Comparison of ENCODE assay signal across 18 cellular contexts in the genomic region with DNA sequence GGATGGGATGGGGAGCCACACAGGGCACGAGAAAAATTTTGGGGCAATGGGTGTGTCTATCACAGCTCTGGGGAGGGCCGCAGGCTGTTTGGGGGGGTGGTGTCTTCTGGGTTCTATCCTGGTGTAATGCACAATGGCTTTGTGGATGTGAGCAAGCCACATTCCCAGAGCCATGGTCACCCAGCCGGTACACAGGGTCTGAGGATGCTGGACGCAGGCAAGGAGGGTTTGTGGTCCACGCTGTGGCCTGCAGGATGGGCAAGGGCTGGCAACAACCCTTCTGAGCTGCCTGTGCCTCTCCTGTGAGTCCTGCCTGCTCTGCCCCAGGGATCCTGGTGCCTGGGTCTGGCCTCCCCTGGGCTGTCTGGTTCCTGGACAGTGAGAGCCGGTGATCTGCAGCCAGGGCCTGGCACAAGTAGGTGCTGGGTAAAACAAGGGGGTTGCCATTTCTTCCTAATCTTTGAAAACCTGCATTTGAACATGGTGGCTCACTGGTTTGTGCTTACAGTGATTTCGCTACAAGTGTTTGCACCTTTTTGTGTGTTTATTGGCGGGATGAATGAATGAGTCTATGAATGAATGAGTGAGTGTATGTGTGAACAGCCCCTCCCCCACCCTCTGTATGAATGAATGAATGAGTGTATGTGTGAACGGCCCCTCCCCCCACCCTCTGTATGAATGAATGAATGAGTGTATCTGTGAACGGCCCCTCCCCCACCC. TPM values are rescaled to one million over a fixed set of nuclear protein-coding genes. Genes with fewer than 3 reads are reported as not detected.
A peak's percentile ranks its signal among the peaks of the same experiment; 100 is the strongest.
DNase-seq lines count a peak whose midpoint lies in the region; ATAC-seq, FAIRE-seq and TF ChIP-seq lines count a peak whose summit lies in the region.
"Had no signal": no experiment of that assay in that cellular context is flagged by ENCODE, and none has a peak within 500 bp of the region (broad histone marks: within the 10 kb centered on the region; RNA-seq: fewer than 3 reads in every experiment).

No MANE protein-coding gene starts in this region.

- H3K9ac ChIP-seq in K562 (ENCODE audit: insufficient read depth in 1 of 2, low read depth in 2 of 2, low read length in 2 of 2), result peak overlapping the region in 1 of 2 experiments; percentile 68; a peak in 1 of 4 replicates

- H3K4me3 ChIP-seq in K562 (no peak overlapping the region), vagina (no peak overlapping the region)
- H3K4me3 ChIP-seq: dorsolateral prefrontal cortex, gastroesophageal sphincter had no signal

- in situ Hi-C loops in K562 (cut with MboI), result loop anchor here (5.0 kb wide), 1 partner anchor 45 kb away; no protein-coding TSS in a partner anchor

- TF ChIP-seq POLR2A in K562 (conservative IDR thresholded peaks at IDR 0.05), result no peak
- TF ChIP-seq POLR2A in vagina (IDR thresholded peaks at IDR 0.05), result no peak

- TF ChIP-seq RAD21 in K562 (CRISPR knock-in tag; conservative IDR thresholded peaks at IDR 0.05 in 1 of 2, IDR thresholded peaks at IDR 0.05 in 1 of 2), result no peak

- H2AFZ ChIP-seq in K562 (ENCODE audit: low read depth, low read length), result no peak overlapping the region

- no peaks in the 10 kb centered on the region for H3K79me2 ChIP-seq in K562 (ENCODE audit: control insufficient read depth, insufficient read depth, low read length)

- no TSS peak for BruUV-seq in K562 (replicated peaks; lab: Mats Ljungman, UMichigan)

- no peaks in the 10 kb centered on the region for H3K36me3 Mint-ChIP-seq in nephron (ENCODE audit: low read depth)
- H3K36me3 Mint-ChIP-seq: activated naive CD4-positive, alpha-beta T cell treated with anti-CD3 and anti-CD28 coated beads, Interleukin-2, amount 50 U/mL, for 72 hours; naive thymus-derived CD4-positive, alpha-beta T cell had no signal

- FAIRE-seq in K562 (lab: Jason Lieb, UNC), result no peak
- FAIRE-seq: HTR-8/SVneo had no signal

- WGBS in K562 (ENCODE audit: insufficient coverage, low coverage, missing lambda C conversion rate), result 41% methylated on average over 8 of the region's 10 CpGs

- H3K36me3 ChIP-seq in K562 (ENCODE audit: control insufficient read depth, insufficient read depth, low read length) (no peaks in the 10 kb centered on the region), vagina (no peaks in the 10 kb centered on the region)
- H3K36me3 ChIP-seq: breast epithelium, gastroesophageal sphincter had no signal

- TF ChIP-seq EP300 in K562 (IDR thresholded peaks at IDR 0.05; ENCODE audit: low read length), result no peak

- H3K27me3 ChIP-seq in K562 (ENCODE audit: control insufficient read depth in 2 of 2, insufficient read depth in 2 of 2, low read length in 2 of 2) (peaks cover under 1 to 13% of the 10 kb centered on the region in 2 experiments; a peak in 3 of 5 replicates), vagina (no peaks in the 10 kb centered on the region)
- H3K27me3 ChIP-seq: breast epithelium had no signal

- H4K20me1 ChIP-seq in K562 (replicated peaks; ENCODE audit: control insufficient read depth, insufficient read depth, low read length), result no peaks in the 10 kb centered on the region

- TF ChIP-seq CTCF in K562 (IDR thresholded peaks at IDR 0.05 in 2 of 3, conservative IDR thresholded peaks at IDR 0.05 in 1 of 3; ENCODE audit: insufficient read depth in 2 of 3, low read depth in 1 of 3, low read length in 3 of 3), result no peak
- no peak for TF ChIP-seq CTCF in nephron (IDR thresholded peaks at IDR 0.05; ENCODE audit: unreplicated experiment in 3 of 3)
- TF ChIP-seq CTCF in vagina (IDR thresholded peaks at IDR 0.05), result no peak

- H3K27ac ChIP-seq in K562 (ENCODE audit: extremely low read depth, low read depth, low read length) (no peak overlapping the region), vagina (no peak overlapping the region)
- H3K27ac ChIP-seq: gastroesophageal sphincter, VCaP had no signal

- no peaks in the 10 kb centered on the region for H3K9me3 Mint-ChIP-seq in nephron
- H3K9me3 Mint-ChIP-seq: activated naive CD4-positive, alpha-beta T cell treated with anti-CD3 and anti-CD28 coated beads, Interleukin-2, amount 50 U/mL, for 72 hours had no signal

- peak overlapping the region; percentile 92 to 98 (median 93) for H3K27ac Mint-ChIP-seq in nephron
- H3K27ac Mint-ChIP-seq: activated naive CD4-positive, alpha-beta T cell treated with anti-CD3 and anti-CD28 coated beads, Interleukin-2, amount 50 U/mL, for 72 hours had no signal

- no peaks in the 10 kb centered on the region for H3K9me3 ChIP-seq in K562 (replicated peaks; ENCODE audit: control insufficient read depth, insufficient read depth, low read depth, low read length)
- H3K9me3 ChIP-seq in vagina, result no peaks in the 10 kb centered on the region
- H3K9me3 ChIP-seq: breast epithelium, gastroesophageal sphincter had no signal

- H3K4me1 ChIP-seq in K562 (replicated peaks in 1 of 2; ENCODE audit: control insufficient read depth in 2 of 2, insufficient read depth in 2 of 2, low read length in 2 of 2) (peaks cover 0 to 32% of the 10 kb centered on the region in 2 experiments; a peak in 3 of 5 replicates), vagina (peaks cover 11% of the 10 kb centered on the region)

- peak overlapping the region; percentile 19 to 65 (median 55) for H3K4me3 Mint-ChIP-seq in nephron

- POLR2A ChIA-PET in K562 (lab: Yijun Ruan, JAX), result interaction anchor here (1.0 to 1.2 kb wide), 2 partner anchors 41 to 60 kb away, joined by 3 to 5 read pairs; no protein-coding TSS in a partner anchor

- intact Hi-C loops in cardiac septum (cut with DNase I) (loop anchor here (5.0 kb wide), 3 partner anchors 45 to 210 kb away; a partner anchor contains a TSS), left cardiac atrium (cut with DNase I) (no loop called here), K562 (cut with micrococcal nuclease) (no loop called here), vagina (cut with DNase I) (no loop called here)

- CTCF ChIA-PET in K562 (lab: Yijun Ruan, JAX; ENCODE audit: low intra/inter-chr PET ratio), result no interaction called here

- DNase-seq in cardiac septum (ENCODE audit: low spot score) (peak; percentile 66), left cardiac atrium (no peak), K562 (ENCODE audit: extremely low read depth in 1 of 4, low spot score in 3 of 4) (no peak), dedifferentiated amniotic fluid mesenchymal stem cell (ENCODE audit: extremely low spot score) (no peak), vagina (ENCODE audit: extremely low spot score in 2 of 2) (no peak), NOMO-1 treated with dmso at 0.1 percent for 144 hours (lab: John Stamatoyannopoulos, UW; ENCODE audit: unreplicated experiment) (no peak)
- DNase-seq: NCI-H226 had no signal

- no peaks in the 10 kb centered on the region for H3K9me1 ChIP-seq in K562 (ENCODE audit: control insufficient read depth, insufficient read depth, low read length)

- ATAC-seq in left cardiac atrium, result no peak
- ATAC-seq in K562, result no peak
- ATAC-seq: activated naive CD4-positive, alpha-beta T cell treated with anti-CD3 and anti-CD28 coated beads, Interleukin-2, amount 50 U/mL, for 72 hours; gastroesophageal sphincter; naive thymus-derived CD4-positive, alpha-beta T cell had no signal

- H3K27me3 Mint-ChIP-seq in nephron (ENCODE audit: low read depth), result no peaks in the 10 kb centered on the region

- no peak overlapping the region for H3K4me2 ChIP-seq in K562 (ENCODE audit: insufficient read depth, low read length)

- H3K4me1 Mint-ChIP-seq in nephron, result peaks cover 48% of the 10 kb centered on the region

RNA-seq across cellular contexts. Expression of a gene that starts 4.4 kb away (rescaled TPM):
- total RNA-seq in cardiac septum (85.0 TPM), left cardiac atrium (10 to 100 TPM; 42.8 to 77.1 TPM), K562 (2014; rRNA removed) (109 and 128 TPM in 2 replicates), K562 (2014; rRNA removed; fragmentation: Illumina TruSeq; extraction: Trizol) (17.5 and 22.7 TPM in 2 replicates), K562 (2015; rRNA removed; fragmentation: Illumina TruSeq; extraction: Trizol) (46.2 and 53.3 TPM in 2 replicates), K562 (2021) (63.7 and 72.7 TPM in 2 replicates), vagina (148 TPM)
- total RNA-seq in K562 (2011; cell fraction: chromatin; rRNA removed; ENCODE audit: low replicate concordance), result 26.8 and 80.9 TPM in 2 replicates
- total RNA-seq in K562 (2011; cell fraction: nucleolus; rRNA removed), result 67.7 and 84.7 TPM in 2 replicates
- total RNA-seq in K562 (2011; cell fraction: nucleoplasm; rRNA removed), result 43.5 and 46.6 TPM in 2 replicates
- polyA plus RNA-seq in K562 (2011; rRNA removed) (35.5 and 50.9 TPM in 2 replicates), K562 (2014; fragmentation: Illumina TruSeq; extraction: Trizol) (37.4 and 42.9 TPM in 2 replicates), K562 (2014; fragmentation: Nextera tagmentation; extraction: Ambion mirVana) (1 to 10 TPM in 1 of 2 experiments, under 1 TPM in 1; 0.44 to 1.1 TPM), K562 (2014; rRNA removed) (79.9 and 85.9 TPM in 2 replicates)
- polyA plus RNA-seq in K562 (2011; cell fraction: cytosol; rRNA removed), result 131 and 155 TPM in 2 replicates
- polyA plus RNA-seq in K562 (2011; cell fraction: nucleus; rRNA removed), result 75.9 and 80.7 TPM in 2 replicates
- polyA plus RNA-seq in K562 (2012), result 44.3 and 53.3 TPM in 2 replicates
- 19.0 and 20.5 TPM in 2 replicates for polyA minus RNA-seq in K562 (2011; rRNA and poly(A)+ RNA removed)
- 40.8 and 45.4 TPM in 2 replicates for polyA minus RNA-seq in K562 (2011; cell fraction: cytosol; rRNA and poly(A)+ RNA removed)
- polyA minus RNA-seq in K562 (2011; cell fraction: nucleus; rRNA and poly(A)+ RNA removed), result 53.0 and 70.8 TPM in 2 replicates

RNA-seq across cellular contexts. Expression of a gene that starts 23.2 kb away (rescaled TPM):
- total RNA-seq in cardiac septum (41.5 TPM), left cardiac atrium (10 to 100 TPM; 11.7 to 28.5 TPM), K562 (2014; rRNA removed) (not detected in 2 replicates), K562 (2014; rRNA removed; fragmentation: Illumina TruSeq; extraction: Trizol) (not detected in 2 replicates), K562 (2015; rRNA removed; fragmentation: Illumina TruSeq; extraction: Trizol) (not detected in 2 replicates), K562 (2021) (not detected in 2 replicates), vagina (20.4 TPM)
- not detected in 2 replicates for total RNA-seq in K562 (2011; cell fraction: chromatin; rRNA removed; ENCODE audit: low replicate concordance)
- not detected in 2 replicates for total RNA-seq in K562 (2011; cell fraction: nucleolus; rRNA removed)
- total RNA-seq in K562 (2011; cell fraction: nucleoplasm; rRNA removed), result not detected in 2 replicates
- polyA plus RNA-seq in K562 (2011; rRNA removed) (0.10 TPM in 1 of 2 replicates, not detected in the other), K562 (2014; fragmentation: Illumina TruSeq; extraction: Trizol) (not detected in 2 replicates), K562 (2014; fragmentation: Nextera tagmentation; extraction: Ambion mirVana) (not detected), K562 (2014; rRNA removed) (not detected in 2 replicates)
- not detected in 2 replicates for polyA plus RNA-seq in K562 (2011; cell fraction: cytosol; rRNA removed)
- polyA plus RNA-seq in K562 (2011; cell fraction: nucleus; rRNA removed), result 0.41 and 0.70 TPM in 2 replicates
- not detected in 2 replicates for polyA plus RNA-seq in K562 (2012)
- polyA minus RNA-seq in K562 (2011; rRNA and poly(A)+ RNA removed), result not detected in 2 replicates
- polyA minus RNA-seq in K562 (2011; cell fraction: cytosol; rRNA and poly(A)+ RNA removed), result not detected in 2 replicates
- polyA minus RNA-seq in K562 (2011; cell fraction: nucleus; rRNA and poly(A)+ RNA removed), result not detected in 2 replicates
- total RNA-seq: lung microvascular endothelial cell, M059J had no signal

RNA-seq across cellular contexts. Expression of a gene that starts 51.0 kb away (rescaled TPM):
- 0.75 TPM for total RNA-seq in cardiac septum
- total RNA-seq in left cardiac atrium, result under 1 TPM; 0.10 to 0.50 TPM
- not detected in 2 replicates for total RNA-seq in K562 (2011; cell fraction: chromatin; rRNA removed; ENCODE audit: low replicate concordance)
- total RNA-seq in K562 (2011; cell fraction: nucleolus; rRNA removed), result not detected in 2 replicates
- total RNA-seq in K562 (2011; cell fraction: nucleoplasm; rRNA removed), result not detected in 2 replicates
- total RNA-seq in K562 (2014; rRNA removed), result not detected in 2 replicates
- total RNA-seq in K562 (2014; rRNA removed; fragmentation: Illumina TruSeq; extraction: Trizol), result not detected in 2 replicates
- not detected in 2 replicates for total RNA-seq in K562 (2015; rRNA removed; fragmentation: Illumina TruSeq; extraction: Trizol)
- not detected in 2 replicates for total RNA-seq in K562 (2021)
- not detected in 2 replicates for polyA plus RNA-seq in K562 (2011; rRNA removed)
- polyA plus RNA-seq in K562 (2011; cell fraction: cytosol; rRNA removed), result not detected in 2 replicates
- not detected in 2 replicates for polyA plus RNA-seq in K562 (2011; cell fraction: nucleus; rRNA removed)
- not detected in 2 replicates for polyA plus RNA-seq in K562 (2012)
- polyA plus RNA-seq in K562 (2014; fragmentation: Illumina TruSeq; extraction: Trizol), result not detected in 2 replicates
- not detected for polyA plus RNA-seq in K562 (2014; fragmentation: Nextera tagmentation; extraction: Ambion mirVana)
- not detected in 2 replicates for polyA plus RNA-seq in K562 (2014; rRNA removed)
- not detected in 2 replicates for polyA minus RNA-seq in K562 (2011; rRNA and poly(A)+ RNA removed)
- polyA minus RNA-seq in K562 (2011; cell fraction: cytosol; rRNA and poly(A)+ RNA removed), result not detected in 2 replicates
- not detected in 2 replicates for polyA minus RNA-seq in K562 (2011; cell fraction: nucleus; rRNA and poly(A)+ RNA removed)
- not detected for total RNA-seq in vagina
- total RNA-seq: breast epithelium; dorsolateral prefrontal cortex; gastroesophageal sphincter; lung microvascular endothelial cell; M059J; T-helper 1 cell treated with Interleukin-12 subunit alpha and Interleukin-12 subunit beta and Interleukin-4 antibody, amounts not matched to agents 30 ng/mL and 1 ng/mL, for 36 hours had no signal

RNA-seq across cellular contexts. Expression of a gene that starts 54.9 kb away (rescaled TPM):
- total RNA-seq in cardiac septum (656 TPM), left cardiac atrium (100 to 1,000 TPM; 390 to 610 TPM), K562 (2014; rRNA removed) (18.7 and 20.7 TPM in 2 replicates), K562 (2014; rRNA removed; fragmentation: Illumina TruSeq; extraction: Trizol) (4.0 and 5.8 TPM in 2 replicates), K562 (2015; rRNA removed; fragmentation: Illumina TruSeq; extraction: Trizol) (20.5 and 24.6 TPM in 2 replicates), K562 (2021) (10.0 and 15.6 TPM in 2 replicates), vagina (252 TPM)
- 18.4 and 75.9 TPM in 2 replicates for total RNA-seq in K562 (2011; cell fraction: chromatin; rRNA removed; ENCODE audit: low replicate concordance)
- total RNA-seq in K562 (2011; cell fraction: nucleolus; rRNA removed), result 34.1 and 71.4 TPM in 2 replicates
- 40.2 and 132 TPM in 2 replicates for total RNA-seq in K562 (2011; cell fraction: nucleoplasm; rRNA removed)
- polyA plus RNA-seq in K562 (2011; rRNA removed) (220 and 682 TPM in 2 replicates), K562 (2014; fragmentation: Illumina TruSeq; extraction: Trizol) (15.7 and 19.7 TPM in 2 replicates), K562 (2014; fragmentation: Nextera tagmentation; extraction: Ambion mirVana) (under 1 TPM; 0.13 to 0.63 TPM), K562 (2014; rRNA removed) (13.0 and 18.2 TPM in 2 replicates)
- polyA plus RNA-seq in K562 (2011; cell fraction: cytosol; rRNA removed), result 487 and 1,836 TPM in 2 replicates
- polyA plus RNA-seq in K562 (2011; cell fraction: nucleus; rRNA removed), result 124 and 550 TPM in 2 replicates
- 7.2 and 15.5 TPM in 2 replicates for polyA plus RNA-seq in K562 (2012)
- polyA minus RNA-seq in K562 (2011; rRNA and poly(A)+ RNA removed), result 162 and 353 TPM in 2 replicates
- polyA minus RNA-seq in K562 (2011; cell fraction: cytosol; rRNA and poly(A)+ RNA removed), result 373 and 514 TPM in 2 replicates
- 32.9 and 61.7 TPM in 2 replicates for polyA minus RNA-seq in K562 (2011; cell fraction: nucleus; rRNA and poly(A)+ RNA removed)
- total RNA-seq: T-helper 1 cell treated with Interleukin-12 subunit alpha and Interleukin-12 subunit beta and Interleukin-4 antibody, amounts not matched to agents 30 ng/mL and 1 ng/mL, for 36 hours had no signal
- polyA plus RNA-seq: naive thymus-derived CD4-positive, alpha-beta T cell had no signal

Comparison
In these comparisons a context has a peak if more than half of its experiments do, and no peak if none do; other contexts are left out.
1. RNA of a gene that starts 23.2 kb away (total RNA-seq): 41.5 TPM in cardiac septum (single experiment), 11.7 to 28.5 TPM in left cardiac atrium and 20.4 TPM in vagina (single experiment); not detected in K562; every median in the first group is over 10 times any median in the second.